8 cellular contexts compared by ENCODE assay signal in genomic region chr2:152336854-152337510, GRCh38. TPM values are rescaled to one million over a fixed set of nuclear protein-coding genes. Genes with fewer than 3 reads are reported as not detected.
DNase-seq lines count a peak whose midpoint lies in the region; ATAC-seq and TF ChIP-seq lines count a peak whose summit lies in the region.

No MANE protein-coding gene starts in this region.

- H3K4me3 ChIP-seq in GM23248: peak overlapping the region; percentile 85
- peak overlapping the region; percentile 81 for H3K4me3 ChIP-seq in prostate gland

- H3K9ac ChIP-seq in GM23248: peak overlapping the region; percentile 78

- in situ Hi-C loops in GM23248 (cut with MboI): no loop called here

- ATAC-seq in HG03135 (IDR thresholded peaks at IDR 0.05; ENCODE audit: unreplicated experiment): no peak
- ATAC-seq in GM18511 (IDR thresholded peaks at IDR 0.05; ENCODE audit: unreplicated experiment): no peak

- peak overlapping the region; percentile 98 for H2AFZ ChIP-seq in GM23248

- DNase-seq in 8988T: peak; percentile 11
- peak; percentile 58 for DNase-seq in GM23248
- no peak for DNase-seq in activated CD4-positive, alpha-beta memory T cell treated with anti-CD3 and anti-CD28 coated beads, Interleukin-2, amount 10 ng/mL, durations not matched to agents 7 days and 5 days
- peak; percentile 59 for DNase-seq in glomerular visceral epithelial cell (ENCODE audit: extremely low spot score)
- DNase-seq in prostate gland (ENCODE audit: low spot score): peak; percentile 7
- no peak for DNase-seq in activated effector memory CD4-positive, alpha-beta T cell treated with Interleukin-2 at 50 U/mL for 16 hours

- intact Hi-C loops in prostate gland (cut with DNase I): loop anchor here (5.0 to 10.0 kb wide), 7 partner anchors 60 to 378 kb away; partner anchors contain the start of genes ARL6IP6, PRPF40A and STAM2

- peaks cover 16% of the 10 kb centered on the region; the same call in 1 of the 2 replicates for H3K4me1 ChIP-seq in GM23248 (ENCODE audit: insufficient read depth)
- H3K4me1 ChIP-seq in prostate gland (replicated peaks): peaks cover 4% of the 10 kb centered on the region

- H3K27ac Mint-ChIP-seq in activated CD4-positive, alpha-beta memory T cell treated with anti-CD3 and anti-CD28 coated beads, Interleukin-2, amount 10 ng/mL, durations not matched to agents 7 days and 5 days: no peak overlapping the region

- WGBS in GM23248 (ENCODE audit: low coverage in 1 of 2, low lambda C conversion rate in 2 of 2, missing lambda C conversion rate in 2 of 2), 2 experiments: 5 to 9% methylated on average over 12 of the region's 12 CpGs
- WGBS in prostate gland: 13% methylated on average over 12 of the region's 12 CpGs

- peak overlapping the region; percentile 97 for H3K4me2 ChIP-seq in GM23248 (ENCODE audit: unreplicated experiment)

- peaks cover 57% of the 10 kb centered on the region for H3K79me2 ChIP-seq in GM23248 (ENCODE audit: insufficient read depth)

- POLR2A ChIA-PET in activated CD4-positive, alpha-beta memory T cell treated with anti-CD3 and anti-CD28 coated beads, Interleukin-2, amount 10 ng/mL, durations not matched to agents 7 days and 5 days (lab: Charles Lee): no interaction called here

- H3K27ac ChIP-seq in GM23248 (peak overlapping the region; percentile 63), prostate gland (peak overlapping the region; percentile 70 to 81)

- CTCF ChIA-PET in activated CD4-positive, alpha-beta memory T cell treated with anti-CD3 and anti-CD28 coated beads, Interleukin-2, amount 10 ng/mL, durations not matched to agents 7 days and 5 days (lab: Charles Lee): interaction anchor here (0.6 kb wide), 1 partner anchor 431 kb away, joined by 5 read pairs; no protein-coding TSS in a partner anchor

- TF ChIP-seq POLR2A in prostate gland (IDR thresholded peaks at IDR 0.05): no peak

- no peaks in the 10 kb centered on the region for H3K9me3 ChIP-seq in GM23248 (ENCODE audit: low read depth)
- no peaks in the 10 kb centered on the region for H3K9me3 ChIP-seq in prostate gland

- H3K4me3 Mint-ChIP-seq in activated CD4-positive, alpha-beta memory T cell treated with anti-CD3 and anti-CD28 coated beads, Interleukin-2, amount 10 ng/mL, durations not matched to agents 7 days and 5 days: peak overlapping the region; percentile 64

- H3K36me3 ChIP-seq in GM23248 (ENCODE audit: low read depth) (no peaks in the 10 kb centered on the region), prostate gland (no peaks in the 10 kb centered on the region)

- no peaks in the 10 kb centered on the region for H4K20me1 ChIP-seq in GM23248 (ENCODE audit: insufficient read depth)

- H3K9me2 ChIP-seq in GM23248 (ENCODE audit: insufficient read depth): no peaks in the 10 kb centered on the region

- peaks cover 49% of the 10 kb centered on the region for H3K27me3 Mint-ChIP-seq in activated CD4-positive, alpha-beta memory T cell treated with anti-CD3 and anti-CD28 coated beads, Interleukin-2, amount 10 ng/mL, durations not matched to agents 7 days and 5 days

- peaks cover 12% of the 10 kb centered on the region for H3K4me1 Mint-ChIP-seq in activated CD4-positive, alpha-beta memory T cell treated with anti-CD3 and anti-CD28 coated beads, Interleukin-2, amount 10 ng/mL, durations not matched to agents 7 days and 5 days

- H3K36me3 Mint-ChIP-seq in activated CD4-positive, alpha-beta memory T cell treated with anti-CD3 and anti-CD28 coated beads, Interleukin-2, amount 10 ng/mL, durations not matched to agents 7 days and 5 days (ENCODE audit: low read depth): no peaks in the 10 kb centered on the region

- no peaks in the 10 kb centered on the region for H3K9me3 Mint-ChIP-seq in activated CD4-positive, alpha-beta memory T cell treated with anti-CD3 and anti-CD28 coated beads, Interleukin-2, amount 10 ng/mL, durations not matched to agents 7 days and 5 days

- TF ChIP-seq CTCF in prostate gland (IDR thresholded peaks at IDR 0.05): no peak

- H3K27me3 ChIP-seq in GM23248 (replicated peaks; ENCODE audit: insufficient read depth): no peaks in the 10 kb centered on the region
- no peaks in the 10 kb centered on the region for H3K27me3 ChIP-seq in prostate gland (replicated peaks; ENCODE audit: insufficient read depth)

- H3F3A ChIP-seq in GM23248 (ENCODE audit: insufficient read depth): peaks cover 12% of the 10 kb centered on the region; the same call in 1 of the 2 replicates

RNA-seq across cellular contexts. Expression of gene FMNL2, which starts 2.0 kb away (rescaled TPM):
- total RNA-seq in GM23248 (2014; rRNA removed; shearing (Covaris generic)): 18.6 and 19.6 TPM in 2 replicates
- 3.8 and 4.4 TPM in 2 replicates for polyA plus RNA-seq in GM23248 (2016; fragmentation: Nextera tagmentation; extraction: Ambion mirVana)
- total RNA-seq in activated CD4-positive, alpha-beta memory T cell treated with anti-CD3 and anti-CD28 coated beads, Interleukin-2, amount 10 ng/mL, durations not matched to agents 7 days and 5 days: 1 to 10 TPM; 1.0 to 1.1 TPM
- total RNA-seq in prostate gland: 10 to 100 TPM in 1 of 2 donors, 1 to 10 TPM in 1; 9.8 to 19.4 TPM

Comparison
In these comparisons a context has a peak if more than half of its experiments do, and no peak if none do; other contexts are left out.
1. DNase-seq: peak in 8988T (single experiment), GM23248 (single experiment), glomerular visceral epithelial cell (single experiment) and prostate gland (single experiment); none in activated CD4-positive, alpha-beta memory T cell treated with anti-CD3 and anti-CD28 coated beads, Interleukin-2, amount 10 ng/mL, durations not matched to agents 7 days and 5 days (single experiment) and activated effector memory CD4-positive, alpha-beta T cell treated with Interleukin-2 at 50 U/mL for 16 hours (single experiment).